8 cellular contexts compared by ENCODE assay signal in the genomic region with DNA sequence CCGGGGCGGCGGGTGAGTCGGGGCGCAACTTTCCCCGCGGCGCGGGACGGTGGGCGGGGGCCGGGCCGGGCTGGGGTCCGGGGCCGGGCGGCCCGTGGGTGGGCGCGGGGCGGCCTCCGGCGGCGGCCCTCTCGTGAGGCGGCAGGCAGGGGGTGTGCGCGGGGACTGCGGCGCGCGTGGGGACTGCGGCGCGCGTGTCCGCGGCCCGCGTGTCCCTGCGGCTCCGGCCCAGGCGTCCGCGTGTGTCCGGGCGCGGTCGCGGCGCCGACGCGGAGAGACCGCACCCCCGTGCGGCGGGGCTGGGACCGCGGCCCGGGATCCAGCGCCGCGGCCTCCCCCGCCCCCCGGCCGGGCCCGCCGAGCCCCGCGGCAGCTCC. TPM values are rescaled to one million over a fixed set of nuclear protein-coding genes. Genes with fewer than 3 reads are reported as not detected.
DNase-seq lines count a peak whose midpoint lies in the region; ATAC-seq and TF ChIP-seq lines count a peak whose summit lies in the region.

No MANE protein-coding gene starts in this region.

- peaks cover 11% of the 10 kb centered on the region for H3K4me1 ChIP-seq in psoas muscle

- DNase-seq in epithelial cell of prostate (ENCODE audit: low read depth, low spot score): no peak
- DNase-seq in psoas muscle: no peak
- no peak for DNase-seq in NCI-H345 (lab: John Stamatoyannopoulos, UW)
- no peak for DNase-seq in NCI-H446 treated with DMSO at 0.1 percent for 48 hours (lab: John Stamatoyannopoulos, UW)
- DNase-seq in activated effector memory CD4-positive, alpha-beta T cell treated with anti-CD3 and anti-CD28 coated beads, Interleukin-2, amount 50 U/mL, for 16 hours: no peak
- DNase-seq in DMS114 treated with DMSO at 0.1 percent for 48 hours (lab: John Stamatoyannopoulos, UW; ENCODE audit: unreplicated experiment): no peak

- 0% methylated on average over 4 to 59 of the region's 70 CpGs for WGBS in psoas muscle, 3 donors

- no peaks in the 10 kb centered on the region for H3K27me3 ChIP-seq in psoas muscle (ENCODE audit: insufficient read depth in 3 of 3, low read length in 2 of 3)

- TF ChIP-seq CTCF in psoas muscle (IDR thresholded peaks at IDR 0.05): no peak

- H3K4me3 ChIP-seq in psoas muscle: peak overlapping the region; percentile 80

- intact Hi-C loops in psoas muscle (cut with DNase I): loop anchor here (2.0 to 10.0 kb wide), 5 partner anchors 194 to 564 kb away; no protein-coding TSS in a partner anchor

- peak; percentile 3 for ATAC-seq in GM18502 (IDR thresholded peaks at IDR 0.05; ENCODE audit: poor library complexity, unreplicated experiment)
- peak; percentile 6 for ATAC-seq in HG03565 (IDR thresholded peaks at IDR 0.05; ENCODE audit: unreplicated experiment)
- peak in 3 of 4 donors; percentile 23 to 32 (median 25) for ATAC-seq in psoas muscle

- no peaks in the 10 kb centered on the region for H3K9me3 ChIP-seq in psoas muscle

- no peaks in the 10 kb centered on the region for H3K36me3 ChIP-seq in psoas muscle (ENCODE audit: insufficient read depth in 1 of 2, low read depth in 1 of 2)

- H3K27ac ChIP-seq in epithelial cell of prostate: peak overlapping the region; percentile 38
- H3K27ac ChIP-seq in psoas muscle: no peak overlapping the region

RNA-seq across cellular contexts. Expression of gene PLXNA1, which starts 0.3 kb away (rescaled TPM):
- total RNA-seq in psoas muscle: 10 to 100 TPM; 14.7 to 20.1 (median 15.7) TPM
- 10 to 100 TPM in 2 of 3 donors, 1 to 10 TPM in 1; 7.7 to 18.0 (median 11.4) TPM for polyA plus RNA-seq in psoas muscle
